Comparison of ENCODE assay signal across 12 cellular contexts in the genomic region with DNA sequence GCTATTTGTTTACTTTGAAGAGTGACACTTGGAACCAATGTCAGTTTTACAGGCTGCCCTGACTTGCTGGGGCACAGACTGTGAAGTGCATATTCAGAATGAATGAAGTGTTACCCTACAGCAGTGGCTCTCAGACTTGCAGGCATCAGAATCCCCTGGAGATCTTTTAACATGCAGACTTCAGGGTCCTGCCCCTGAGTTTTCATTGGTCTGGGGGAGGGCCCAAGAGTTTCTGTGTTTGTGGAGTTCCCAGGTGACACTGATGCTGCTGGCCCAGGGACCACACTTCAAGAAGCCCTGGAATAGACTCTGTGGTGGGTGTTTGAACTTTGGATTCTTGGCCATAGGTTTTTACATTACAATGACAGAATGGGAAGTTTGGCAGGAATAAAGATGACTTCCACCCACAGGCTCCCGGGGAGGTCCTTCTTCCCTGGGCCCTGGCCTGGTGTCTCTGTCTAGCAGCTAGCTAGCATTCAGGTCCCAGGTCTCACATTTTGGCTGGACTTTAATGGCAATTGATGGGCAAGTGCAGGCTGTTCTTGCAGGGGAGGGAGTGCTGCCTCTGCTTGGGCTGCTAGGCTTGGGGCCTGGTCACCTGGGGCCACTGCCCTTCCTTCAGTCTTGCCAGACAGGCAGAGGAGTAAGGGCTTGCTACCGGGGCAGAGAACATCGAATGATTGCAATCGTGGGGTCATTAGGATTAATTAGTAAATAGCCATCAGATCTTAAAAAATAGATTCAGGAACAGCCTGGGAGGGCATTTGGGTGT.
"Had no signal": no experiment of that assay in that cellular context is flagged by ENCODE, and none has a peak within 500 bp of the region (broad histone marks: within the 10 kb centered on the region; RNA-seq: fewer than 3 reads in every experiment).

No MANE protein-coding gene starts in this region.

- H3K36me3 ChIP-seq: prostate gland, right atrium auricular region, tibial nerve, uterus had no signal

- H3K9me3 ChIP-seq: prostate gland, right atrium auricular region, uterus had no signal

- H3K4me3 ChIP-seq: prostate gland, right atrium auricular region, tibial nerve, uterus had no signal

- H3K4me1 ChIP-seq: prostate gland, right atrium auricular region, tibial nerve, uterus had no signal

- H3K27ac Mint-ChIP-seq: activated CD4-positive, alpha-beta T cell treated with anti-CD3 and anti-CD28 coated beads for 36 hours; stimulated activated naive CD8-positive, alpha-beta T cell treated with anti-CD3 and anti-CD28 coated beads, Interleukin-15, Interleukin-2, amounts not matched to agents 100 ng/mL and 50 ng/mL, for 24 hours; T-helper 2 cell treated with Interferon-gamma antibody and Interleukin-4, amounts not matched to agents 5 μg/mL and 100 μg/mL, for 36 hours had no signal

- H3K27me3 Mint-ChIP-seq: activated CD4-positive, alpha-beta T cell treated with anti-CD3 and anti-CD28 coated beads for 36 hours; activated naive CD8-positive, alpha-beta T cell; stimulated activated naive CD8-positive, alpha-beta T cell treated with anti-CD3 and anti-CD28 coated beads, Interleukin-15, Interleukin-2, amounts not matched to agents 100 ng/mL and 50 ng/mL, for 24 hours had no signal

- H3K27ac ChIP-seq: prostate gland, right atrium auricular region, tibial nerve, uterus had no signal

- DNase-seq: activated CD4-positive, alpha-beta T cell treated with anti-CD3 and anti-CD28 coated beads for 36 hours; activated CD4-positive, alpha-beta T cell treated with anti-CD3 and anti-CD28 coated beads, Interleukin-2, amount 50 U/mL, for 48 hours; dermis blood vessel endothelial cell; effector memory CD4-positive, alpha-beta T cell; left cardiac atrium; uterus had no signal

- H3K27me3 ChIP-seq: right atrium auricular region, tibial nerve, uterus had no signal

- H3K4me3 Mint-ChIP-seq: activated CD4-positive, alpha-beta T cell treated with anti-CD3 and anti-CD28 coated beads for 36 hours; activated naive CD8-positive, alpha-beta T cell; stimulated activated naive CD8-positive, alpha-beta T cell treated with anti-CD3 and anti-CD28 coated beads, Interleukin-15, Interleukin-2, amounts not matched to agents 100 ng/mL and 50 ng/mL, for 24 hours; T-helper 2 cell treated with Interferon-gamma antibody and Interleukin-4, amounts not matched to agents 5 μg/mL and 100 μg/mL, for 36 hours had no signal
